In genomic region chr16:81478876-81479496, GRCh38 we compare ENCODE assay signal across 8 cellular contexts. TPM values are rescaled to one million over a fixed set of nuclear protein-coding genes. Genes with fewer than 3 reads are reported as not detected.
DNase-seq lines count a peak whose midpoint lies in the region; ATAC-seq and TF ChIP-seq lines count a peak whose summit lies in the region.

No MANE protein-coding gene starts in this region.

- intact Hi-C loops in dendritic cell treated with granulocyte-macrophage colony-stimulating factor and Interleukin-4, amounts not matched to agents 40 ng/mL and 50 ng/mL, for 4 days (cut with micrococcal nuclease): no loop called here
- intact Hi-C loops in prostate gland (cut with DNase I): no loop called here

- H3K27me3 ChIP-seq in BLaER1 (no peaks in the 10 kb centered on the region), prostate gland (replicated peaks; ENCODE audit: insufficient read depth) (no peaks in the 10 kb centered on the region), BE2C (no peaks in the 10 kb centered on the region)

- TF ChIP-seq CTCF in prostate gland (IDR thresholded peaks at IDR 0.05) (no peak), BE2C (IDR thresholded peaks at IDR 0.05; ENCODE audit: low read depth, low read length) (no peak)

- no peak for TF ChIP-seq POLR2A in prostate gland (IDR thresholded peaks at IDR 0.05)

- peaks cover 99% of the 10 kb centered on the region for H3K4me1 Mint-ChIP-seq in dendritic cell treated with granulocyte-macrophage colony-stimulating factor and Interleukin-4, amounts not matched to agents 40 ng/mL and 50 ng/mL, for 4 days (ENCODE audit: low read depth)

- peaks cover 11% of the 10 kb centered on the region; the same call in 1 of the 2 replicates for H3K9me3 ChIP-seq in BLaER1
- no peaks in the 10 kb centered on the region for H3K9me3 ChIP-seq in prostate gland
- no peaks in the 10 kb centered on the region for H3K9me3 ChIP-seq in BE2C

- H3K4me1 ChIP-seq in BLaER1 (peaks cover 92% of the 10 kb centered on the region), prostate gland (replicated peaks) (no peaks in the 10 kb centered on the region), BE2C (no peaks in the 10 kb centered on the region)

- H3K27ac ChIP-seq in BLaER1 (peak overlapping the region; percentile 57), prostate gland (peak overlapping the region; percentile 57 to 72)

- peak overlapping the region; percentile 70 for H3K4me3 Mint-ChIP-seq in dendritic cell treated with granulocyte-macrophage colony-stimulating factor and Interleukin-4, amounts not matched to agents 40 ng/mL and 50 ng/mL, for 4 days

- H3K27ac Mint-ChIP-seq in dendritic cell treated with granulocyte-macrophage colony-stimulating factor and Interleukin-4, amounts not matched to agents 40 ng/mL and 50 ng/mL, for 4 days: peak overlapping the region; percentile 85

- DNase-seq in prostate gland (ENCODE audit: low spot score) (peak; percentile 70), BE2C (no peak), NCI-H1436 treated with DMSO at 0.1 percent for 48 hours (lab: John Stamatoyannopoulos, UW) (no peak)
- DNase-seq in activated CD8-positive, alpha-beta memory T cell treated with anti-CD3 and anti-CD28 coated beads for 24 hours: no peak

- H3K4me3 ChIP-seq in BLaER1 (no peak overlapping the region), prostate gland (no peak overlapping the region), BE2C (ENCODE audit: low read depth, low read length) (no peak overlapping the region)

- H3K4me2 ChIP-seq in BLaER1: peak overlapping the region; percentile 79

- no peaks in the 10 kb centered on the region for H3K27me3 Mint-ChIP-seq in dendritic cell treated with granulocyte-macrophage colony-stimulating factor and Interleukin-4, amounts not matched to agents 40 ng/mL and 50 ng/mL, for 4 days

- H3K9ac ChIP-seq in BLaER1: peak overlapping the region; percentile 40; the same call in 1 of the 2 replicates

- H3K36me3 Mint-ChIP-seq in dendritic cell treated with granulocyte-macrophage colony-stimulating factor and Interleukin-4, amounts not matched to agents 40 ng/mL and 50 ng/mL, for 4 days (ENCODE audit: low read depth): peaks cover 66% of the 10 kb centered on the region

- no peaks in the 10 kb centered on the region for H3K9me3 Mint-ChIP-seq in dendritic cell treated with granulocyte-macrophage colony-stimulating factor and Interleukin-4, amounts not matched to agents 40 ng/mL and 50 ng/mL, for 4 days

- H4K20me1 ChIP-seq in BLaER1: peaks cover 100% of the 10 kb centered on the region

- H3K36me3 ChIP-seq in BLaER1 (peaks cover 53% of the 10 kb centered on the region), prostate gland (no peaks in the 10 kb centered on the region), BE2C (no peaks in the 10 kb centered on the region)

- ATAC-seq in GM19372 (IDR thresholded peaks at IDR 0.05; ENCODE audit: low read depth, unreplicated experiment) (peak; percentile 55), HG03442 (IDR thresholded peaks at IDR 0.05; ENCODE audit: unreplicated experiment) (peak; percentile 53)

- WGBS in prostate gland: 52% methylated on average over 13 of the region's 13 CpGs

RNA-seq across cellular contexts. Expression of gene CMIP, which starts 34.4 kb away (rescaled TPM):
- total RNA-seq in prostate gland: 10 to 100 TPM; 30.1 to 95.1 TPM
- 15.5 TPM for polyA plus RNA-seq in BE2C (2012; ENCODE audit: insufficient read depth, insufficient read length, low read depth)
